11 cellular contexts compared by ENCODE assay signal in the genomic region with DNA sequence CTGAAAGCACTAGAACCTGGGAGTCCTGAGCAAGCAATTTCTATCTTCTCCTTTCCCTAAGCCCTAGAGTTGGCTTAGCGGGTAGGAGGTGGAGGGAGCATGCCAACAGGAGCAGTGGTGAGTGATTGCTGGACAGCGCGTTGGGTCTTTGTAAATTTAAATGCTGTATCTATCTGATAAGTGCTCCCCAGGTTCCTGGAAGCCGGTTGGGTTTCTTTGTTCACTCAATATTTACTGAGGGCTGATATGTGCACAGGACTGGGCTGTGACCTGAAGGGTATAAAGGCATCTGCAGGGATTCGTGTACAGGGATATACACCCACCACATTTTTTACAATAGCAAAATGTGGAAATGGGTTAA. TPM values are rescaled to one million over a fixed set of nuclear protein-coding genes. Genes with fewer than 3 reads are reported as not detected.
DNase-seq lines count a peak whose midpoint lies in the region; ATAC-seq and TF ChIP-seq lines count a peak whose summit lies in the region.
"Had no signal": no experiment of that assay in that cellular context is flagged by ENCODE, and none has a peak within 500 bp of the region (broad histone marks: within the 10 kb centered on the region; RNA-seq: fewer than 3 reads in every experiment).

No MANE protein-coding gene starts in this region.

- DNase-seq in activated naive CD4-positive, alpha-beta T cell treated with anti-CD3 and anti-CD28 coated beads, Interleukin-2, amount 10 ng/mL, durations not matched to agents 7 days and 5 days, result no peak
- DNase-seq in activated naive CD4-positive, alpha-beta T cell treated with anti-CD3 and anti-CD28 coated beads, Interleukin-2, amount 50 U/mL, for 16 hours, result no peak
- DNase-seq in activated T-helper 2 cell treated with anti-CD3 and anti-CD28 coated beads, Interferon-gamma antibody, Interleukin-2, Interleukin-4, amounts not matched to agents 10 μg/mL and 5 μg/mL and 100 μg/mL, durations not matched to agents 14 hours and 24 hours and 36 hours (ENCODE audit: low spot score), result no peak
- DNase-seq in suprapubic skin (ENCODE audit: low spot score in 2 of 2) (no peak), DMS 273 treated with DMSO at 0.1 percent for 48 hours (lab: John Stamatoyannopoulos, UW) (no peak), mucosa of gallbladder (ENCODE audit: low spot score) (no peak)
- DNase-seq: dorsolateral prefrontal cortex, Karpas-422 had no signal

- H3K27ac Mint-ChIP-seq in activated naive CD4-positive, alpha-beta T cell treated with anti-CD3 and anti-CD28 coated beads, Interleukin-2, amount 10 ng/mL, durations not matched to agents 7 days and 5 days, result no peak overlapping the region
- H3K27ac Mint-ChIP-seq in activated T-helper 2 cell treated with anti-CD3 and anti-CD28 coated beads, Interferon-gamma antibody, Interleukin-2, Interleukin-4, amounts not matched to agents 10 μg/mL and 5 μg/mL and 100 μg/mL, durations not matched to agents 14 hours and 24 hours and 36 hours, result no peak overlapping the region

- peak overlapping the region; percentile 14; the same call in 1 of the 2 replicates for H3K9ac ChIP-seq in iPS-20b (ENCODE audit: low read depth, low read length)

- WGBS in suprapubic skin, result 91% methylated on average over 5 of the region's 5 CpGs

- CTCF ChIA-PET in activated naive CD4-positive, alpha-beta T cell treated with anti-CD3 and anti-CD28 coated beads, Interleukin-2, amount 10 ng/mL, durations not matched to agents 7 days and 5 days (lab: Charles Lee), result no interaction called here

- no peaks in the 10 kb centered on the region for H3K36me3 Mint-ChIP-seq in activated naive CD4-positive, alpha-beta T cell treated with anti-CD3 and anti-CD28 coated beads, Interleukin-2, amount 10 ng/mL, durations not matched to agents 7 days and 5 days
- peaks cover 3% of the 10 kb centered on the region for H3K36me3 Mint-ChIP-seq in activated T-helper 2 cell treated with anti-CD3 and anti-CD28 coated beads, Interferon-gamma antibody, Interleukin-2, Interleukin-4, amounts not matched to agents 10 μg/mL and 5 μg/mL and 100 μg/mL, durations not matched to agents 14 hours and 24 hours and 36 hours (ENCODE audit: low read depth)

- no peak for TF ChIP-seq POLR2A in suprapubic skin (IDR thresholded peaks at IDR 0.05)

- peaks cover 26% of the 10 kb centered on the region for H3K27me3 ChIP-seq in iPS-20b (ENCODE audit: insufficient read depth, low read length)
- no peaks in the 10 kb centered on the region for H3K27me3 ChIP-seq in suprapubic skin
- H3K27me3 ChIP-seq: dorsolateral prefrontal cortex had no signal

- ATAC-seq in HG02623 (IDR thresholded peaks at IDR 0.05; ENCODE audit: unreplicated experiment), result no peak

- H3K9me3 ChIP-seq in iPS-20b (ENCODE audit: insufficient read depth, low read depth, low read length) (no peaks in the 10 kb centered on the region), suprapubic skin (no peaks in the 10 kb centered on the region)

- TF ChIP-seq CTCF in suprapubic skin (IDR thresholded peaks at IDR 0.05), result no peak

- intact Hi-C loops in activated T-helper 2 cell treated with anti-CD3 and anti-CD28 coated beads, Interferon-gamma antibody, Interleukin-2, Interleukin-4, amounts not matched to agents 10 μg/mL and 5 μg/mL and 100 μg/mL, durations not matched to agents 14 hours and 24 hours and 36 hours (cut with micrococcal nuclease), result loop anchor here (5.0 kb wide), 1 partner anchor 133 kb away; a partner anchor contains a TSS

- H3K36me3 ChIP-seq in iPS-20b (ENCODE audit: insufficient read depth, low read depth, low read length) (no peaks in the 10 kb centered on the region), suprapubic skin (no peaks in the 10 kb centered on the region)

- H3K4me1 Mint-ChIP-seq in activated naive CD4-positive, alpha-beta T cell treated with anti-CD3 and anti-CD28 coated beads, Interleukin-2, amount 10 ng/mL, durations not matched to agents 7 days and 5 days, result peaks cover 44% of the 10 kb centered on the region
- H3K4me1 Mint-ChIP-seq in activated T-helper 2 cell treated with anti-CD3 and anti-CD28 coated beads, Interferon-gamma antibody, Interleukin-2, Interleukin-4, amounts not matched to agents 10 μg/mL and 5 μg/mL and 100 μg/mL, durations not matched to agents 14 hours and 24 hours and 36 hours (ENCODE audit: low read depth), result peaks cover 40% of the 10 kb centered on the region

- H3K9me3 Mint-ChIP-seq in activated naive CD4-positive, alpha-beta T cell treated with anti-CD3 and anti-CD28 coated beads, Interleukin-2, amount 10 ng/mL, durations not matched to agents 7 days and 5 days, result no peaks in the 10 kb centered on the region
- no peaks in the 10 kb centered on the region for H3K9me3 Mint-ChIP-seq in activated T-helper 2 cell treated with anti-CD3 and anti-CD28 coated beads, Interferon-gamma antibody, Interleukin-2, Interleukin-4, amounts not matched to agents 10 μg/mL and 5 μg/mL and 100 μg/mL, durations not matched to agents 14 hours and 24 hours and 36 hours

- H3K4me3 ChIP-seq in iPS-20b (ENCODE audit: low read length) (peak overlapping the region; percentile 79), suprapubic skin (peak overlapping the region; percentile 87)

- H3K4me3 Mint-ChIP-seq in activated naive CD4-positive, alpha-beta T cell treated with anti-CD3 and anti-CD28 coated beads, Interleukin-2, amount 10 ng/mL, durations not matched to agents 7 days and 5 days, result peak overlapping the region; percentile 74
- peak overlapping the region; percentile 85 for H3K4me3 Mint-ChIP-seq in activated T-helper 2 cell treated with anti-CD3 and anti-CD28 coated beads, Interferon-gamma antibody, Interleukin-2, Interleukin-4, amounts not matched to agents 10 μg/mL and 5 μg/mL and 100 μg/mL, durations not matched to agents 14 hours and 24 hours and 36 hours (ENCODE audit: low read depth)

- H3K27me3 Mint-ChIP-seq in activated naive CD4-positive, alpha-beta T cell treated with anti-CD3 and anti-CD28 coated beads, Interleukin-2, amount 10 ng/mL, durations not matched to agents 7 days and 5 days, result peaks cover 20% of the 10 kb centered on the region
- H3K27me3 Mint-ChIP-seq in activated T-helper 2 cell treated with anti-CD3 and anti-CD28 coated beads, Interferon-gamma antibody, Interleukin-2, Interleukin-4, amounts not matched to agents 10 μg/mL and 5 μg/mL and 100 μg/mL, durations not matched to agents 14 hours and 24 hours and 36 hours (ENCODE audit: low read depth), result no peaks in the 10 kb centered on the region

- H3K27ac ChIP-seq in iPS-20b (ENCODE audit: low read length), result no peak overlapping the region
- H3K27ac ChIP-seq in suprapubic skin, result no peak overlapping the region
- H3K27ac ChIP-seq: dorsolateral prefrontal cortex had no signal

- TF ChIP-seq EP300 in suprapubic skin (IDR thresholded peaks at IDR 0.05), result no peak

- peaks cover 10% of the 10 kb centered on the region for H3K4me1 ChIP-seq in iPS-20b (ENCODE audit: insufficient read depth, low read length)
- H3K4me1 ChIP-seq in suprapubic skin, result peaks cover 24% of the 10 kb centered on the region

RNA-seq across cellular contexts. Expression of a gene that starts 2.2 kb away (rescaled TPM):
- 29.0 and 32.3 TPM in 2 replicates for total RNA-seq in activated T-helper 2 cell treated with anti-CD3 and anti-CD28 coated beads, Interferon-gamma antibody, Interleukin-2, Interleukin-4, amounts not matched to agents 10 μg/mL and 5 μg/mL and 100 μg/mL, durations not matched to agents 14 hours and 24 hours and 36 hours
- 1 to 10 TPM; 5.3 to 9.2 (median 7.2) TPM for total RNA-seq in suprapubic skin
- total RNA-seq in mucosa of gallbladder, result 49.3 TPM

RNA-seq across cellular contexts. Expression of a gene that starts 41.4 kb away (rescaled TPM):
- total RNA-seq in activated T-helper 2 cell treated with anti-CD3 and anti-CD28 coated beads, Interferon-gamma antibody, Interleukin-2, Interleukin-4, amounts not matched to agents 10 μg/mL and 5 μg/mL and 100 μg/mL, durations not matched to agents 14 hours and 24 hours and 36 hours, result not detected in 2 replicates
- total RNA-seq in suprapubic skin (1 to 10 TPM in 3 of 4 donors, not detected in 1; 1.4 to 2.0 (median 1.8) TPM), mucosa of gallbladder (1.7 TPM)
- total RNA-seq: RPMI7951 had no signal
